ENCODE assay signal across 36 cellular contexts in the genomic region with DNA sequence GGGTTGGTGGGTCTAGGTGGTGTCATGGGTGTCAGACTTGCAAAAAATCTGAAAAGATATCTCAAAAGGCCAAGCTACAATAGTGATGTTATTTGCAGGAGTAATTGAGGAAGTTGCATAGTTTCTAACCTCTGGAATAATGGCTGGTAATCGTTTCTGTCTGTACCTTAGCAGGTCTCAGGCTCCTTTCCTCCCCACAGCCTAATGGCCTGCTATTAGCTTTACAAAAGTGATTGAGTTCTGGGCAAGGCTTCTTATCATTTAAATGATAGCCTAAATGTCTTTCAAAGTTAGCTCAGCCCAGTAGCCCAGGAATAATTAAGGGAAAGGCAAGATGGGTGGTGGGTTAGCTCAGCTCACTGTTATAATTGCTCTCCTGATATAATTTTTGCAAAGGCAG. TPM values are rescaled to one million over a fixed set of nuclear protein-coding genes. Genes with fewer than 3 reads are reported as not detected.
"Had no signal": no experiment of that assay in that cellular context is flagged by ENCODE, and none has a peak within 500 bp of the region (broad histone marks: within the 10 kb centered on the region; RNA-seq: fewer than 3 reads in every experiment).

No MANE protein-coding gene starts in this region.

- H3K36me3 ChIP-seq: ascending aorta, gastroesophageal sphincter, ovary, sigmoid colon, upper lobe of left lung had no signal

- H3K9me3 ChIP-seq: ascending aorta, ovary had no signal

- H3K27ac ChIP-seq: ascending aorta, gastroesophageal sphincter, ovary, psoas muscle, sigmoid colon, upper lobe of left lung, VCaP had no signal

- DNase-seq: activated CD4-positive, alpha-beta memory T cell treated with anti-CD3 and anti-CD28 coated beads for 36 hours; activated CD4-positive, alpha-beta T cell treated with anti-CD3 and anti-CD28 coated beads, Interleukin-2, amount 10 ng/mL, durations not matched to agents 24 days and 14 days; activated CD4-positive, CD25-positive, alpha-beta regulatory T cell treated with anti-CD3 and anti-CD28 coated beads, Interleukin-2, amount 50 U/mL, for 72 hours; activated CD8-positive, alpha-beta memory T cell treated with anti-CD3 and anti-CD28 coated beads, Interleukin-2, amount 50 U/mL, for 4 hours; activated effector memory CD4-positive, alpha-beta T cell treated with anti-CD3 and anti-CD28 coated beads, Interleukin-2, amount 50 U/mL, for 16 hours; activated naive CD4-positive, alpha-beta T cell treated with anti-CD3 and anti-CD28 coated beads for 36 hours; activated naive CD8-positive, alpha-beta T cell treated with anti-CD3 and anti-CD28 coated beads for 36 hours; activated T-cell treated with anti-CD3 and anti-CD28 coated beads, Interleukin-2, amount 50 U/mL, for 1 hour; caudate nucleus; cortex of kidney; effector memory CD8-positive, alpha-beta T cell; head of caudate nucleus; hypothalamus; left cardiac atrium; left ventricle myocardium superior; mammary epithelial cell; naive B cell; nephron progenitor cell; ovary; psoas muscle; sigmoid colon; small intestine; stimulated activated CD4-positive, alpha-beta T cell treated with anti-CD3 and anti-CD28 coated beads, Interleukin-4, amount 100 ng/mL, for 24 hours; substantia nigra; T-helper 9 cell; upper lobe of left lung had no signal

- H3K27me3 ChIP-seq: ascending aorta, ovary, sigmoid colon, upper lobe of left lung had no signal

- ATAC-seq: effector memory CD8-positive, alpha-beta T cell; gastroesophageal sphincter; left cardiac atrium; left ventricle myocardium superior; psoas muscle; stimulated activated effector memory CD8-positive, alpha-beta T cell treated with anti-CD3 and anti-CD28 coated beads, Interleukin-12 subunit alpha, Interleukin-12 subunit beta, amount 100 ng/mL, for 72 hours had no signal

- H3K4me1 ChIP-seq: ascending aorta, gastroesophageal sphincter, psoas muscle, sigmoid colon, upper lobe of left lung had no signal

- H3K4me3 ChIP-seq: ascending aorta, gastroesophageal sphincter, ovary, psoas muscle, sigmoid colon, upper lobe of left lung had no signal

RNA-seq across cellular contexts. Expression of gene IGSF5, which starts 37.7 kb away (rescaled TPM):
- total RNA-seq: activated CD4-positive, alpha-beta memory T cell treated with anti-CD3 and anti-CD28 coated beads for 36 hours; activated CD4-positive, alpha-beta T cell treated with anti-CD3 and anti-CD28 coated beads, Interleukin-2, amount 10 ng/mL, durations not matched to agents 24 days and 14 days; activated CD8-positive, alpha-beta memory T cell treated with anti-CD3 and anti-CD28 coated beads for 36 hours; activated naive CD4-positive, alpha-beta T cell treated with anti-CD3 and anti-CD28 coated beads for 36 hours; activated naive CD8-positive, alpha-beta T cell treated with anti-CD3 and anti-CD28 coated beads for 36 hours; activated T-helper 1 cell treated with anti-CD3 and anti-CD28 coated beads, Interleukin-12 subunit alpha, Interleukin-12 subunit beta, Interleukin-2, Interleukin-4 antibody, amounts not matched to agents 30 ng/mL and 10 ng/mL and 1 ng/mL, durations not matched to agents 14 hours and 24 hours and 36 hours; ascending aorta; chondrocyte; endothelial cell of umbilical vein; fibroblast of lung; fibroblast of villous mesenchyme; psoas muscle; upper lobe of left lung had no signal
